ENCODE assay signal across 9 cellular contexts in genomic region chr4:89598602-89599001, GRCh38.
DNase-seq lines count a peak whose midpoint lies in the region; ATAC-seq and TF ChIP-seq lines count a peak whose summit lies in the region.
"Had no signal": no experiment of that assay in that cellular context is flagged by ENCODE, and none has a peak within 500 bp of the region (broad histone marks: within the 10 kb centered on the region; RNA-seq: fewer than 3 reads in every experiment).

No MANE protein-coding gene starts in this region.

- H3K4me1 ChIP-seq in OCI-LY3 (ENCODE audit: low read length) (no peaks in the 10 kb centered on the region), fibroblast of lung (ENCODE audit: control insufficient read depth, extremely low read depth, insufficient read depth, low read length) (no peaks in the 10 kb centered on the region)
- H3K4me1 ChIP-seq: esophagus squamous epithelium had no signal

- H3K9me3 ChIP-seq in OCI-LY3 (ENCODE audit: insufficient read depth, low read length), result no peaks in the 10 kb centered on the region
- H3K9me3 ChIP-seq in fibroblast of lung (ENCODE audit: control insufficient read depth, insufficient read depth, low read depth, low read length), result no peaks in the 10 kb centered on the region
- H3K9me3 ChIP-seq: esophagus squamous epithelium had no signal

- no peaks in the 10 kb centered on the region for H3K27me3 ChIP-seq in OCI-LY3 (ENCODE audit: low read depth, low read length)
- no peaks in the 10 kb centered on the region for H3K27me3 ChIP-seq in fibroblast of lung (ENCODE audit: control insufficient read depth, insufficient read depth, low read length)

- H3K4me2 ChIP-seq in OCI-LY3 (ENCODE audit: low read length) (no peak overlapping the region), fibroblast of lung (ENCODE audit: extremely low read depth, insufficient read depth, low read length) (no peak overlapping the region)

- TF ChIP-seq CTCF in 22Rv1 (IDR thresholded peaks at IDR 0.05) (peak; percentile 63), GM12875 (IDR thresholded peaks at IDR 0.05; ENCODE audit: borderline replicate concordance, insufficient read depth, low read depth, low read length) (0 out of 2 replicates have a peak, but pooled peaks have one; percentile 6), OCI-LY3 (IDR thresholded peaks at IDR 0.05; ENCODE audit: low read depth, low read length) (peak; percentile 54), fibroblast of lung (conservative IDR thresholded peaks at IDR 0.05 in 1 of 2, IDR thresholded peaks at IDR 0.05 in 1 of 2; ENCODE audit: low read depth in 1 of 2, low read length in 2 of 2) (peak in 1 of 2 donors; percentile 35), GM10266 (IDR thresholded peaks at IDR 0.05; ENCODE audit: control insufficient read depth, insufficient read depth, low read depth, missing control alignments) (no peak)

- H3K36me3 ChIP-seq in OCI-LY3 (replicated peaks; ENCODE audit: low read depth, low read length) (no peaks in the 10 kb centered on the region), fibroblast of lung (ENCODE audit: control insufficient read depth, insufficient read depth, low read length) (no peaks in the 10 kb centered on the region)
- H3K36me3 ChIP-seq: esophagus squamous epithelium had no signal

- H3K4me3 ChIP-seq in GM12875 (ENCODE audit: low read depth, low read length) (no peak overlapping the region), OCI-LY3 (ENCODE audit: low read length) (no peak overlapping the region), fibroblast of lung (replicated peaks in 1 of 4; ENCODE audit: control extremely low read depth in 1 of 4, insufficient read depth in 1 of 4, low read depth in 3 of 4, low read length in 4 of 4) (no peak overlapping the region)
- H3K4me3 ChIP-seq: esophagus squamous epithelium had no signal

- no peak for ATAC-seq in GM21825 (IDR thresholded peaks at IDR 0.05; ENCODE audit: unreplicated experiment)

- H4K20me1 ChIP-seq in OCI-LY3 (ENCODE audit: insufficient read depth, low read length), result no peaks in the 10 kb centered on the region
- H4K20me1 ChIP-seq in fibroblast of lung (ENCODE audit: control insufficient read depth, extremely low read depth, insufficient read depth, low read length), result no peaks in the 10 kb centered on the region

- H3K27ac ChIP-seq in 22Rv1 (no peak overlapping the region), OCI-LY3 (ENCODE audit: low read length) (no peak overlapping the region), fibroblast of lung (ENCODE audit: insufficient read depth, low read length) (no peak overlapping the region)
- H3K27ac ChIP-seq: esophagus squamous epithelium had no signal

- H3K9ac ChIP-seq in OCI-LY3 (ENCODE audit: low read length), result no peak overlapping the region
- no peak overlapping the region for H3K9ac ChIP-seq in fibroblast of lung (ENCODE audit: insufficient read depth, low read length)

- no peak overlapping the region for H2AFZ ChIP-seq in OCI-LY3 (ENCODE audit: low read depth, low read length)
- no peak overlapping the region for H2AFZ ChIP-seq in fibroblast of lung (ENCODE audit: low read length)

- H3K79me2 ChIP-seq in OCI-LY3 (ENCODE audit: low read length) (no peaks in the 10 kb centered on the region), fibroblast of lung (ENCODE audit: control insufficient read depth, insufficient read depth, low read length) (no peaks in the 10 kb centered on the region)

- DNase-seq in fibroblast of lung (ENCODE audit: low read depth in 2 of 2) (peak; percentile 12 to 48), NCI-H1048 (lab: John Stamatoyannopoulos, UW) (no peak), GM10266 (ENCODE audit: extremely low spot score) (no peak)
- DNase-seq in activated CD4-positive, alpha-beta T cell treated with anti-CD3 and anti-CD28 coated beads, Interleukin-2, amount 50 U/mL, for 4 hours, result no peak
- DNase-seq: esophagus squamous epithelium had no signal

Comparison
In these comparisons a context has a peak if more than half of its experiments do, and no peak if none do; other contexts are left out.
1. DNase-seq: peak in fibroblast of lung (2 of 2); none in NCI-H1048 (single experiment), activated CD4-positive, alpha-beta T cell treated with anti-CD3 and anti-CD28 coated beads, Interleukin-2, amount 50 U/mL, for 4 hours (0 of 2) and GM10266 (single experiment).